Comparison of ENCODE assay signal across 1 cellular context in genomic region chr19:57034544-57034943, GRCh38.
TF ChIP-seq lines count a peak whose summit lies in the region.

No MANE protein-coding gene starts in this region.

TF ChIP-seq in HepG2, 621 proteins besides CTCF, POLR2A, EP300 and RAD21 (continued from another document):
- TF ChIP-seq TBL1XR1 (IDR thresholded peaks at IDR 0.05; ENCODE audit: borderline replicate concordance, low read length, partially characterized antibody) (peak; percentile 44), GTF2F1 (IDR thresholded peaks at IDR 0.05; ENCODE audit: low read length) (no peak), ZNF367 (CRISPR knock-in tag; IDR thresholded peaks at IDR 0.05; ENCODE audit: borderline replicate concordance) (no peak), GLMP (CRISPR knock-in tag; IDR thresholded peaks at IDR 0.05; ENCODE audit: borderline replicate concordance) (no peak), FOXK1 (CRISPR knock-in tag; IDR thresholded peaks at IDR 0.05; ENCODE audit: borderline replicate concordance, low read depth) (peak; percentile 53; the same call in 1 of the 2 replicates), ZNF644 (CRISPR knock-in tag; IDR thresholded peaks at IDR 0.05; ENCODE audit: low read depth) (no peak), FOXO1 (CRISPR knock-in tag; IDR thresholded peaks at IDR 0.05) (0 out of 2 replicates have a peak, but pooled peaks have one; percentile 18), MTF1 (CRISPR knock-in tag; IDR thresholded peaks at IDR 0.05) (no peak), TRIM24 (CRISPR knock-in tag; IDR thresholded peaks at IDR 0.05) (no peak), ZKSCAN5 (CRISPR knock-in tag; IDR thresholded peaks at IDR 0.05) (no peak), ZNF317 (CRISPR knock-in tag; IDR thresholded peaks at IDR 0.05) (peak; percentile 23; the same call in 1 of the 2 replicates), ARID5B (CRISPR knock-in tag; IDR thresholded peaks at IDR 0.05) (peak; percentile 25; the same call in 1 of the 2 replicates), U2AF2 (IDR thresholded peaks at IDR 0.05; ENCODE audit: low read depth, low read length) (no peak), KMT2B (CRISPR knock-in tag; IDR thresholded peaks at IDR 0.05) (no peak), BORCS8-MEF2B (CRISPR knock-in tag; IDR thresholded peaks at IDR 0.05) (no peak), SRSF9 (IDR thresholded peaks at IDR 0.05; ENCODE audit: borderline replicate concordance, insufficient read depth, low read depth, low read length, poor library complexity, severe bottlenecking) (no peak), ZNF619 (CRISPR knock-in tag; IDR thresholded peaks at IDR 0.05) (no peak), SKI (IDR thresholded peaks at IDR 0.05; ENCODE audit: partially characterized antibody) (peak; percentile 91), ZNF12 (CRISPR knock-in tag; IDR thresholded peaks at IDR 0.05) (peak; percentile 92), SOX6 (IDR thresholded peaks at IDR 0.05) (no peak), SOX6 (CRISPR knock-in tag; IDR thresholded peaks at IDR 0.05) (peak; percentile 52), PRDM15 (CRISPR knock-in tag; IDR thresholded peaks at IDR 0.05) (no peak), NR2F2 (IDR thresholded peaks at IDR 0.05; ENCODE audit: borderline replicate concordance, low read depth) (no peak), ZNF33A (CRISPR knock-in tag; IDR thresholded peaks at IDR 0.05; ENCODE audit: borderline replicate concordance) (no peak), KDM3A (CRISPR knock-in tag; IDR thresholded peaks at IDR 0.05; ENCODE audit: low read depth) (no peak), GFI1 (CRISPR knock-in tag; IDR thresholded peaks at IDR 0.05; ENCODE audit: borderline replicate concordance) (0 out of 2 replicates have a peak, but pooled peaks have one; percentile 63), TEAD2 (CRISPR knock-in tag; IDR thresholded peaks at IDR 0.05) (no peak), SOX13 (IDR thresholded peaks at IDR 0.05) (no peak), SOX13 (CRISPR knock-in tag; conservative IDR thresholded peaks at IDR 0.05 in 1 of 2, IDR thresholded peaks at IDR 0.05 in 1 of 2) (0 out of 4 replicates have a peak, but pooled peaks of 1 of the 2 experiments have one; percentile 15), ZXDC (CRISPR knock-in tag; IDR thresholded peaks at IDR 0.05) (no peak), LBX2 (CRISPR knock-in tag; IDR thresholded peaks at IDR 0.05; ENCODE audit: borderline replicate concordance) (no peak), ZNF557 (CRISPR knock-in tag; IDR thresholded peaks at IDR 0.05) (no peak), CERS6 (CRISPR knock-in tag; IDR thresholded peaks at IDR 0.05) (no peak), RXRB (CRISPR knock-in tag; IDR thresholded peaks at IDR 0.05; ENCODE audit: borderline replicate concordance) (peak; percentile 26; the same call in 1 of the 2 replicates), FOXA3 (CRISPR knock-in tag; IDR thresholded peaks at IDR 0.05) (peak; percentile 51; the same call in 1 of the 2 replicates), TSC22D2 (CRISPR knock-in tag; IDR thresholded peaks at IDR 0.05; ENCODE audit: borderline replicate concordance) (no peak), TAF1 (CRISPR knock-in tag; IDR thresholded peaks at IDR 0.05) (no peak)
- TF ChIP-seq, protein P1, sequence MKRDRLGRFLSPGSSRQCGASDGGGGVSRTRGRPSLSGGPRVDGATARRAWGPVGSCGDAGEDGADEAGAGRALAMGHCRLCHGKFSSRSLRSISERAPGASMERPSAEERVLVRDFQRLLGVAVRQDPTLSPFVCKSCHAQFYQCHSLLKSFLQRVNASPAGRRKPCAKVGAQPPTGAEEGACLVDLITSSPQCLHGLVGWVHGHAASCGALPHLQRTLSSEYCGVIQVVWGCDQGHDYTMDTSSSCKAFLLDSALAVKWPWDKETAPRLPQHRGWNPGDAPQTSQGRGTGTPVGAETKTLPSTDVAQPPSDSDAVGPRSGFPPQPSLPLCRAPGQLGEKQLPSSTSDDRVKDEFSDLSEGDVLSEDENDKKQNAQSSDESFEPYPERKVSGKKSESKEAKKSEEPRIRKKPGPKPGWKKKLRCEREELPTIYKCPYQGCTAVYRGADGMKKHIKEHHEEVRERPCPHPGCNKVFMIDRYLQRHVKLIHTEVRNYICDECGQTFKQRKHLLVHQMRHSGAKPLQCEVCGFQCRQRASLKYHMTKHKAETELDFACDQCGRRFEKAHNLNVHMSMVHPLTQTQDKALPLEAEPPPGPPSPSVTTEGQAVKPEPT (CRISPR knock-in tag; IDR thresholded peaks at IDR 0.05; ENCODE audit: low read depth): no peak
- TF ChIP-seq, protein P2, sequence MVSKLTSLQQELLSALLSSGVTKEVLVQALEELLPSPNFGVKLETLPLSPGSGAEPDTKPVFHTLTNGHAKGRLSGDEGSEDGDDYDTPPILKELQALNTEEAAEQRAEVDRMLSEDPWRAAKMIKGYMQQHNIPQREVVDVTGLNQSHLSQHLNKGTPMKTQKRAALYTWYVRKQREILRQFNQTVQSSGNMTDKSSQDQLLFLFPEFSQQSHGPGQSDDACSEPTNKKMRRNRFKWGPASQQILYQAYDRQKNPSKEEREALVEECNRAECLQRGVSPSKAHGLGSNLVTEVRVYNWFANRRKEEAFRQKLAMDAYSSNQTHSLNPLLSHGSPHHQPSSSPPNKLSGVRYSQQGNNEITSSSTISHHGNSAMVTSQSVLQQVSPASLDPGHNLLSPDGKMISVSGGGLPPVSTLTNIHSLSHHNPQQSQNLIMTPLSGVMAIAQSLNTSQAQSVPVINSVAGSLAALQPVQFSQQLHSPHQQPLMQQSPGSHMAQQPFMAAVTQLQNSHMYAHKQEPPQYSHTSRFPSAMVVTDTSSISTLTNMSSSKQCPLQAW (CRISPR knock-in tag; IDR thresholded peaks at IDR 0.05): no peak
- TF ChIP-seq, protein P3, sequence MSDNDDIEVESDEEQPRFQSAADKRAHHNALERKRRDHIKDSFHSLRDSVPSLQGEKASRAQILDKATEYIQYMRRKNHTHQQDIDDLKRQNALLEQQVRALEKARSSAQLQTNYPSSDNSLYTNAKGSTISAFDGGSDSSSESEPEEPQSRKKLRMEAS (IDR thresholded peaks at IDR 0.05): no peak
TF ChIP-seq in HepG2: peak in this region for 25.
